Comparison of ENCODE assay signal across 8 cellular contexts in the genomic region with DNA sequence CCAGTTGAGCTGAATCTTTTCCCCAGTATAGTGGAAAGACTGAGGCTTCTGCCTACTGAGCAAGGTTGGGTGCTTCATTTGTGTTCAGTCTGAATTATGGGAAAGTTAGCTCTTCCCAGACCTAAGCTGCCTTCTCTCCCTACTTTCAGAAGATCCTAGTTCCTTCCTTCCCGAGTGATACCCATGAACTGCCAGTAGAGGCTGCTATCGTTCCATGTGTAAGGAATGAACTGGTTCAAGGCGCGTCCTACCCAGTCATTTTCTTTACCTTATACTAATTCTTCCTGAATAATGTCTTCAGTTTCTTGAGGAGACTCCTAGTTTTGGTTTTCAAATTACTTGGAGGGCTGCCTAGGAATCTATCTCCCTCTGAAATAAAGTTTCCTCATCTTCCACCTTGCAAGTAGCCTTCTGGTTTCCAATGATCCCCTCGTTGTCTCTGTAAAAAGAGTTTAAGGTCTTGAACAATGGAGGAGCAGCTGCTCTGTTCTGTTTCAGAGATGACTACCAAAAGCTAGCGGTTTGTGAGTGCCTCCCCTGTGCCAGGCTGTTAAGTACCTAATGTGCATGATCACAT. TPM values are rescaled to one million over a fixed set of nuclear protein-coding genes. Genes with fewer than 3 reads are reported as not detected.
A peak's percentile ranks its signal among the peaks of the same experiment; 100 is the strongest.
DNase-seq lines count a peak whose midpoint lies in the region; ATAC-seq and TF ChIP-seq lines count a peak whose summit lies in the region.

No MANE protein-coding gene starts in this region.

- no peak for ATAC-seq in activated T-cell treated with anti-CD3 and anti-CD28 coated beads, Interleukin-2, amount 50 U/mL, for 4 hours
- peak; percentile 62 to 81 (median 72) for ATAC-seq in heart left ventricle
- no peak for ATAC-seq in HG02642 (IDR thresholded peaks at IDR 0.05; ENCODE audit: poor library complexity, unreplicated experiment)

- peak overlapping the region; percentile 15 for H3K27ac Mint-ChIP-seq in activated T-cell treated with anti-CD3 and anti-CD28 coated beads, Interleukin-2, amount 50 U/mL, for 24 hours

- H3K27ac ChIP-seq in heart left ventricle = peak overlapping the region in 1 of 12 donors; percentile 35
- peak overlapping the region; percentile 29 to 55 (median 44) for H3K27ac ChIP-seq in sigmoid colon

- no peak overlapping the region for H3K4me3 ChIP-seq in WI38 (ENCODE audit: low read depth, low read length)
- H3K4me3 ChIP-seq in heart left ventricle = no peak overlapping the region
- H3K4me3 ChIP-seq in sigmoid colon = no peak overlapping the region

- no peaks in the 10 kb centered on the region for H3K9me3 Mint-ChIP-seq in activated T-cell treated with anti-CD3 and anti-CD28 coated beads, Interleukin-2, amount 50 U/mL, for 24 hours
- no peaks in the 10 kb centered on the region for H3K9me3 Mint-ChIP-seq in activated T-cell treated with anti-CD3 and anti-CD28 coated beads, Interleukin-2, amount 50 U/mL, for 4 hours

- WGBS in heart left ventricle, 4 donors = 31 to 41% (median 34%) methylated on average over 6 of the region's 6 CpGs
- WGBS in sigmoid colon, 2 donors = 35 to 54% methylated on average over 6 of the region's 6 CpGs

- no peaks in the 10 kb centered on the region for H3K9me3 ChIP-seq in heart left ventricle
- H3K9me3 ChIP-seq in sigmoid colon = no peaks in the 10 kb centered on the region

- H3K4me1 Mint-ChIP-seq in activated T-cell treated with anti-CD3 and anti-CD28 coated beads, Interleukin-2, amount 50 U/mL, for 24 hours (ENCODE audit: low read depth) = peaks cover 23% of the 10 kb centered on the region
- H3K4me1 Mint-ChIP-seq in activated T-cell treated with anti-CD3 and anti-CD28 coated beads, Interleukin-2, amount 50 U/mL, for 4 hours (ENCODE audit: low read depth) = peaks cover 11% of the 10 kb centered on the region

- DNase-seq in activated T-cell treated with anti-CD3 and anti-CD28 coated beads, Interleukin-2, amount 50 U/mL, for 24 hours = no peak
- DNase-seq in activated T-cell treated with anti-CD3 and anti-CD28 coated beads, Interleukin-2, amount 50 U/mL, for 4 hours = no peak
- peak; percentile 43 for DNase-seq in NCI-H146 (lab: John Stamatoyannopoulos, UW)
- DNase-seq in heart left ventricle = peak in 2 of 5 donors; percentile 37 to 38
- DNase-seq in sigmoid colon = no peak
- no peak for DNase-seq in stimulated activated naive CD4-positive, alpha-beta T cell treated with Interleukin-2 at 50 U/mL for 16 hours (lab: John Stamatoyannopoulos, UW)

- H3K4me3 Mint-ChIP-seq in activated T-cell treated with anti-CD3 and anti-CD28 coated beads, Interleukin-2, amount 50 U/mL, for 24 hours = no peak overlapping the region
- no peak overlapping the region for H3K4me3 Mint-ChIP-seq in activated T-cell treated with anti-CD3 and anti-CD28 coated beads, Interleukin-2, amount 50 U/mL, for 4 hours

- H3K27me3 Mint-ChIP-seq in activated T-cell treated with anti-CD3 and anti-CD28 coated beads, Interleukin-2, amount 50 U/mL, for 24 hours = no peaks in the 10 kb centered on the region
- H3K27me3 Mint-ChIP-seq in activated T-cell treated with anti-CD3 and anti-CD28 coated beads, Interleukin-2, amount 50 U/mL, for 4 hours (ENCODE audit: low read depth) = no peaks in the 10 kb centered on the region

- H3K27me3 ChIP-seq in heart left ventricle (no peaks in the 10 kb centered on the region), sigmoid colon (no peaks in the 10 kb centered on the region)

- TF ChIP-seq CTCF in WI38 (IDR thresholded peaks at IDR 0.05; ENCODE audit: low read depth, low read length) = peak; percentile 100
- peak; percentile 80 to 99 (median 92) for TF ChIP-seq CTCF in heart left ventricle (IDR thresholded peaks at IDR 0.05)
- peak; percentile 89 to 96 (median 94) for TF ChIP-seq CTCF in sigmoid colon (IDR thresholded peaks at IDR 0.05)

- no peak for TF ChIP-seq POLR2A in heart left ventricle (IDR thresholded peaks at IDR 0.05)
- no peak for TF ChIP-seq POLR2A in sigmoid colon (IDR thresholded peaks at IDR 0.05)

- intact Hi-C loops in heart left ventricle (cut with DNase I) (loop anchor here in 9 of 10 donors (1.0 to 5.0 kb wide), 4 partner anchors 85 to 94 kb away; no protein-coding TSS in a partner anchor), sigmoid colon (cut with DNase I) (loop anchor here (1.0 to 5.0 kb wide), 2 partner anchors 94 to 154 kb away; partner anchors contain the start of gene RPL27)

- H3K36me3 ChIP-seq in heart left ventricle (peaks cover under 1 to 74% (median 70%) of the 10 kb centered on the region in 9 donors), sigmoid colon (peaks cover 17 to 74% (median 46%) of the 10 kb centered on the region in 4 donors)

- no peak for TF ChIP-seq EP300 in sigmoid colon (IDR thresholded peaks at IDR 0.05)

- H3K4me1 ChIP-seq in heart left ventricle (peaks cover 0 to 14% (median 1%) of the 10 kb centered on the region in 12 donors), sigmoid colon (peaks cover 0 to 4% (median 0%) of the 10 kb centered on the region in 4 donors)

- peaks cover 80% of the 10 kb centered on the region for H3K36me3 Mint-ChIP-seq in activated T-cell treated with anti-CD3 and anti-CD28 coated beads, Interleukin-2, amount 50 U/mL, for 24 hours (ENCODE audit: low read depth)
- H3K36me3 Mint-ChIP-seq in activated T-cell treated with anti-CD3 and anti-CD28 coated beads, Interleukin-2, amount 50 U/mL, for 4 hours (ENCODE audit: insufficient read depth) = peaks cover 37% of the 10 kb centered on the region

RNA-seq across cellular contexts. Expression of gene AOC2, which starts 0.9 kb away (rescaled TPM):
- 1 to 10 TPM; 2.7 to 4.1 (median 3.7) TPM for total RNA-seq in activated T-cell treated with anti-CD3 and anti-CD28 coated beads, Interleukin-2, amount 50 U/mL, for 4 hours
- under 1 TPM; 0.21 to 0.88 (median 0.44) TPM for total RNA-seq in heart left ventricle
- under 1 TPM; 0.23 to 0.50 TPM for polyA plus RNA-seq in heart left ventricle
- 1 to 10 TPM; 1.2 to 2.1 (median 1.4) TPM for total RNA-seq in sigmoid colon
- 1 to 10 TPM in 1 of 3 donors, not detected in 2; 1.2 TPM for polyA plus RNA-seq in sigmoid colon

RNA-seq across cellular contexts. Expression of gene AOC3, which starts 7.6 kb away (rescaled TPM):
- total RNA-seq in activated T-cell treated with anti-CD3 and anti-CD28 coated beads, Interleukin-2, amount 50 U/mL, for 4 hours = 1 to 10 TPM; 2.1 to 2.6 (median 2.2) TPM
- 10 to 100 TPM in 4 of 9 donors, 1 to 10 TPM in 5; 3.9 to 55.4 (median 9.2) TPM for total RNA-seq in heart left ventricle
- polyA plus RNA-seq in heart left ventricle = 10 to 100 TPM; 10.2 to 11.8 TPM
- total RNA-seq in sigmoid colon = 100 to 1,000 TPM in 2 of 4 donors, 10 to 100 TPM in 2; 58.1 to 227 (median 107) TPM
- 10 to 100 TPM in 1 of 3 donors, 1 to 10 TPM in 2; 3.5 to 32.7 (median 5.4) TPM for polyA plus RNA-seq in sigmoid colon

RNA-seq across cellular contexts. Expression of gene PSME3, which starts 10.2 kb away (rescaled TPM):
- total RNA-seq in activated T-cell treated with anti-CD3 and anti-CD28 coated beads, Interleukin-2, amount 50 U/mL, for 4 hours = 100 to 1,000 TPM; 361 to 401 (median 376) TPM
- total RNA-seq in heart left ventricle (100 to 1,000 TPM in 1 of 9 donors, 10 to 100 TPM in 8; 59.7 to 105 (median 67.7) TPM), sigmoid colon (10 to 100 TPM; 34.3 to 69.1 (median 57.5) TPM)
- polyA plus RNA-seq in heart left ventricle (100 to 1,000 TPM in 1 of 2 donors, 10 to 100 TPM in 1; 47.4 to 157 TPM), sigmoid colon (10 to 100 TPM; 59.5 to 94.9 (median 69.4) TPM)

RNA-seq across cellular contexts. Expression of gene BECN1, which starts 19.4 kb away (rescaled TPM):
- total RNA-seq in activated T-cell treated with anti-CD3 and anti-CD28 coated beads, Interleukin-2, amount 50 U/mL, for 4 hours = 100 to 1,000 TPM; 101 to 121 (median 112) TPM
- total RNA-seq in heart left ventricle (10 to 100 TPM; 70.8 to 94.9 (median 79.8) TPM), sigmoid colon (100 to 1,000 TPM; 139 to 215 (median 161) TPM)
- polyA plus RNA-seq in heart left ventricle (10 to 100 TPM; 29.9 to 91.9 TPM), sigmoid colon (100 to 1,000 TPM in 2 of 3 donors, 10 to 100 TPM in 1; 98.8 to 141 (median 131) TPM)

RNA-seq across cellular contexts. Expression of gene CNTD1, which starts 44.8 kb away (rescaled TPM):
- total RNA-seq in activated T-cell treated with anti-CD3 and anti-CD28 coated beads, Interleukin-2, amount 50 U/mL, for 4 hours = not detected
- total RNA-seq in heart left ventricle = not detected
- under 1 TPM; 0.10 to 0.38 TPM for polyA plus RNA-seq in heart left ventricle
- total RNA-seq in sigmoid colon = under 1 TPM in 1 of 4 donors, not detected in 3; 0.33 TPM
- 1 to 10 TPM in 2 of 3 donors, under 1 TPM in 1; 0.42 to 7.2 (median 4.2) TPM for polyA plus RNA-seq in sigmoid colon

Comparison
In these comparisons a context has a peak if more than half of its experiments do, and no peak if none do; other contexts are left out.
1. ATAC-seq: peak in heart left ventricle (4 of 4); none in activated T-cell treated with anti-CD3 and anti-CD28 coated beads, Interleukin-2, amount 50 U/mL, for 4 hours (0 of 2) and HG02642 (single experiment).
2. Peak in every context shown above with its lines, with median percentiles within 50 percentile points of each other: CTCF ChIP-seq.